In genomic region chr3:8963137-8963853, GRCh38 we compare ENCODE assay signal across 1 cellular context.
TF ChIP-seq lines count a peak whose summit lies in the region.

A gene with protein sequence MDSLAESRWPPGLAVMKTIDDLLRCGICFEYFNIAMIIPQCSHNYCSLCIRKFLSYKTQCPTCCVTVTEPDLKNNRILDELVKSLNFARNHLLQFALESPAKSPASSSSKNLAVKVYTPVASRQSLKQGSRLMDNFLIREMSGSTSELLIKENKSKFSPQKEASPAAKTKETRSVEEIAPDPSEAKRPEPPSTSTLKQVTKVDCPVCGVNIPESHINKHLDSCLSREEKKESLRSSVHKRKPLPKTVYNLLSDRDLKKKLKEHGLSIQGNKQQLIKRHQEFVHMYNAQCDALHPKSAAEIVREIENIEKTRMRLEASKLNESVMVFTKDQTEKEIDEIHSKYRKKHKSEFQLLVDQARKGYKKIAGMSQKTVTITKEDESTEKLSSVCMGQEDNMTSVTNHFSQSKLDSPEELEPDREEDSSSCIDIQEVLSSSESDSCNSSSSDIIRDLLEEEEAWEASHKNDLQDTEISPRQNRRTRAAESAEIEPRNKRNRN (minus strand): TSS chr3:8963472. CDS start chr3:8963385, 87 bp downstream.

TF ChIP-seq in GM12878, 131 proteins besides CTCF, POLR2A, EP300 and RAD21 (continued from another document and continues in another):
- TF ChIP-seq STAT1 (conservative IDR thresholded peaks at IDR 0.05) (peak; percentile 73), MTA3 (IDR thresholded peaks at IDR 0.05; ENCODE audit: borderline replicate concordance, low read length) (no peak), POU2F2 (IDR thresholded peaks at IDR 0.05; ENCODE audit: borderline replicate concordance, low read depth, low read length) (no peak), YBX1 (IDR thresholded peaks at IDR 0.05) (no peak), BMI1 (IDR thresholded peaks at IDR 0.05; ENCODE audit: borderline replicate concordance) (no peak), NKRF (conservative IDR thresholded peaks at IDR 0.05) (peak; percentile 99), PBX3 (IDR thresholded peaks at IDR 0.05; ENCODE audit: insufficient replicate concordance, low read depth, low read length) (no peak), RELB (IDR thresholded peaks at IDR 0.05; ENCODE audit: low read depth) (peak; percentile 90), CBX5 (IDR thresholded peaks at IDR 0.05; ENCODE audit: low read depth) (no peak), EZH2 (IDR thresholded peaks at IDR 0.05; ENCODE audit: borderline replicate concordance, control insufficient read depth, low read depth, low read length) (no peak), ZNF217 (IDR thresholded peaks at IDR 0.05) (no peak), IKZF1 (conservative IDR thresholded peaks at IDR 0.05) (peak; percentile 96), SUZ12 (IDR thresholded peaks at IDR 0.05; ENCODE audit: unreplicated experiment) (no peak), ZSCAN29 (IDR thresholded peaks at IDR 0.05) (no peak), ESRRA (IDR thresholded peaks at IDR 0.05; ENCODE audit: low read length) (no peak), SUPT20H (IDR thresholded peaks at IDR 0.05; ENCODE audit: borderline replicate concordance, control insufficient read depth, low read depth, low read length) (no peak), PKNOX1 (IDR thresholded peaks at IDR 0.05) (no peak; the same call in 1 of the 2 replicates), FOXK2 (IDR thresholded peaks at IDR 0.05) (no peak), ZNF384 (IDR thresholded peaks at IDR 0.05; ENCODE audit: borderline replicate concordance, low read depth, low read length) (no peak), TCF7 (IDR thresholded peaks at IDR 0.05; ENCODE audit: borderline replicate concordance) (no peak), RUNX3 (IDR thresholded peaks at IDR 0.05; ENCODE audit: low read length) (peak; percentile 93), MXI1 (IDR thresholded peaks at IDR 0.05; ENCODE audit: low read depth, low read length) (peak; percentile 84), TAF1 (IDR thresholded peaks at IDR 0.05; ENCODE audit: borderline replicate concordance, low read depth, low read length) (no peak), SIN3A (IDR thresholded peaks at IDR 0.05; ENCODE audit: low read depth, low read length) (peak; percentile 99), LARP7 (IDR thresholded peaks at IDR 0.05) (peak; percentile 82), HDAC6 (IDR thresholded peaks at IDR 0.05; ENCODE audit: unreplicated experiment) (no peak), RAD51 (IDR thresholded peaks at IDR 0.05) (no peak), CHD2 (IDR thresholded peaks at IDR 0.05; ENCODE audit: borderline replicate concordance, low read depth, low read length) (no peak; the same call in 1 of the 2 replicates), BCL11A (IDR thresholded peaks at IDR 0.05; ENCODE audit: low read depth, low read length) (no peak), NR2C1 (IDR thresholded peaks at IDR 0.05) (peak; percentile 43; the same call in 1 of the 2 replicates), NRF1 (conservative IDR thresholded peaks at IDR 0.05; ENCODE audit: low read depth, low read length) (peak; percentile 66), ZNF207 (IDR thresholded peaks at IDR 0.05; ENCODE audit: borderline replicate concordance) (0 out of 2 replicates have a peak, but pooled peaks have one; percentile 55), RFX5 (IDR thresholded peaks at IDR 0.05; ENCODE audit: low read depth, low read length) (no peak), SP1 (IDR thresholded peaks at IDR 0.05; ENCODE audit: low read depth, low read length) (peak; percentile 64), FOXM1 (IDR thresholded peaks at IDR 0.05; ENCODE audit: low read depth, low read length) (no peak), HDAC2 (IDR thresholded peaks at IDR 0.05) (peak; percentile 93; the same call in 1 of the 2 replicates), CBFB (IDR thresholded peaks at IDR 0.05; ENCODE audit: low read depth) (peak; percentile 88), IKZF2 (IDR thresholded peaks at IDR 0.05) (peak in 1 of 2 experiments; percentile 48; a peak in 1 of 4 replicates), SPI1 (IDR thresholded peaks at IDR 0.05; ENCODE audit: borderline replicate concordance, insufficient read depth, low read depth, low read length) (no peak), IRF4 (IDR thresholded peaks at IDR 0.05; ENCODE audit: low read depth, low read length) (no peak), HSF1 (IDR thresholded peaks at IDR 0.05; ENCODE audit: low read depth, low read length) (no peak), KLF5 (IDR thresholded peaks at IDR 0.05; ENCODE audit: partially characterized antibody) (peak; percentile 72), BHLHE40 (IDR thresholded peaks at IDR 0.05; ENCODE audit: borderline replicate concordance in 1 of 2, low read depth in 2 of 2, low read length in 1 of 2) (peak in 1 of 2 experiments; percentile 55; a peak in 2 of 4 replicates), HDGF (IDR thresholded peaks at IDR 0.05) (no peak), USF1 (IDR thresholded peaks at IDR 0.05; ENCODE audit: borderline replicate concordance, extremely low read length, insufficient read depth, low read depth, low read length) (no peak), MYC (IDR thresholded peaks at IDR 0.05; ENCODE audit: insufficient read depth, insufficient read length, insufficient replicate concordance, low read length, severe bottlenecking) (no peak), BRCA1 (IDR thresholded peaks at IDR 0.05; ENCODE audit: low read depth, low read length) (no peak), EGR1 (IDR thresholded peaks at IDR 0.05; ENCODE audit: borderline replicate concordance in 1 of 2, low read depth in 2 of 2, low read length in 2 of 2) (peak in 1 of 2 experiments; percentile 71; a peak in 2 of 3 replicates), ZNF622 (IDR thresholded peaks at IDR 0.05) (no peak), ZNF274 (IDR thresholded peaks at IDR 0.05; ENCODE audit: insufficient read depth, insufficient read length) (no peak), CREB1 (IDR thresholded peaks at IDR 0.05; ENCODE audit: low read depth) (peak; percentile 99), JUNB (IDR thresholded peaks at IDR 0.05) (no peak), MYB (IDR thresholded peaks at IDR 0.05; ENCODE audit: borderline replicate concordance, low read depth, low read length) (no peak), TCF3 (IDR thresholded peaks at IDR 0.05; ENCODE audit: borderline replicate concordance, insufficient read depth, low read depth, low read length) (no peak), JUND (IDR thresholded peaks at IDR 0.05; ENCODE audit: low read depth, low read length) (no peak)
- TF ChIP-seq, protein P1, sequence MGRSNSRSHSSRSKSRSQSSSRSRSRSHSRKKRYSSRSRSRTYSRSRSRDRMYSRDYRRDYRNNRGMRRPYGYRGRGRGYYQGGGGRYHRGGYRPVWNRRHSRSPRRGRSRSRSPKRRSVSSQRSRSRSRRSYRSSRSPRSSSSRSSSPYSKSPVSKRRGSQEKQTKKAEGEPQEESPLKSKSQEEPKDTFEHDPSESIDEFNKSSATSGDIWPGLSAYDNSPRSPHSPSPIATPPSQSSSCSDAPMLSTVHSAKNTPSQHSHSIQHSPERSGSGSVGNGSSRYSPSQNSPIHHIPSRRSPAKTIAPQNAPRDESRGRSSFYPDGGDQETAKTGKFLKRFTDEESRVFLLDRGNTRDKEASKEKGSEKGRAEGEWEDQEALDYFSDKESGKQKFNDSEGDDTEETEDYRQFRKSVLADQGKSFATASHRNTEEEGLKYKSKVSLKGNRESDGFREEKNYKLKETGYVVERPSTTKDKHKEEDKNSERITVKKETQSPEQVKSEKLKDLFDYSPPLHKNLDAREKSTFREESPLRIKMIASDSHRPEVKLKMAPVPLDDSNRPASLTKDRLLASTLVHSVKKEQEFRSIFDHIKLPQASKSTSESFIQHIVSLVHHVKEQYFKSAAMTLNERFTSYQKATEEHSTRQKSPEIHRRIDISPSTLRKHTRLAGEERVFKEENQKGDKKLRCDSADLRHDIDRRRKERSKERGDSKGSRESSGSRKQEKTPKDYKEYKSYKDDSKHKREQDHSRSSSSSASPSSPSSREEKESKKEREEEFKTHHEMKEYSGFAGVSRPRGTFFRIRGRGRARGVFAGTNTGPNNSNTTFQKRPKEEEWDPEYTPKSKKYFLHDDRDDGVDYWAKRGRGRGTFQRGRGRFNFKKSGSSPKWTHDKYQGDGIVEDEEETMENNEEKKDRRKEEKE (IDR thresholded peaks at IDR 0.05): no peak
- TF ChIP-seq, protein P2, sequence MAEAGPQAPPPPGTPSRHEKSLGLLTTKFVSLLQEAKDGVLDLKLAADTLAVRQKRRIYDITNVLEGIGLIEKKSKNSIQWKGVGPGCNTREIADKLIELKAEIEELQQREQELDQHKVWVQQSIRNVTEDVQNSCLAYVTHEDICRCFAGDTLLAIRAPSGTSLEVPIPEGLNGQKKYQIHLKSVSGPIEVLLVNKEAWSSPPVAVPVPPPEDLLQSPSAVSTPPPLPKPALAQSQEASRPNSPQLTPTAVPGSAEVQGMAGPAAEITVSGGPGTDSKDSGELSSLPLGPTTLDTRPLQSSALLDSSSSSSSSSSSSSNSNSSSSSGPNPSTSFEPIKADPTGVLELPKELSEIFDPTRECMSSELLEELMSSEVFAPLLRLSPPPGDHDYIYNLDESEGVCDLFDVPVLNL (IDR thresholded peaks at IDR 0.05; ENCODE audit: low read depth, low read length): peak; percentile 93
- TF ChIP-seq, protein P3, sequence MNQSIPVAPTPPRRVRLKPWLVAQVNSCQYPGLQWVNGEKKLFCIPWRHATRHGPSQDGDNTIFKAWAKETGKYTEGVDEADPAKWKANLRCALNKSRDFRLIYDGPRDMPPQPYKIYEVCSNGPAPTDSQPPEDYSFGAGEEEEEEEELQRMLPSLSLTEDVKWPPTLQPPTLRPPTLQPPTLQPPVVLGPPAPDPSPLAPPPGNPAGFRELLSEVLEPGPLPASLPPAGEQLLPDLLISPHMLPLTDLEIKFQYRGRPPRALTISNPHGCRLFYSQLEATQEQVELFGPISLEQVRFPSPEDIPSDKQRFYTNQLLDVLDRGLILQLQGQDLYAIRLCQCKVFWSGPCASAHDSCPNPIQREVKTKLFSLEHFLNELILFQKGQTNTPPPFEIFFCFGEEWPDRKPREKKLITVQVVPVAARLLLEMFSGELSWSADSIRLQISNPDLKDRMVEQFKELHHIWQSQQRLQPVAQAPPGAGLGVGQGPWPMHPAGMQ (IDR thresholded peaks at IDR 0.05; ENCODE audit: borderline replicate concordance): no peak
